ENCODE assay signal across 1 cellular context in genomic region chr2:48221846-48222516, GRCh38.
TF ChIP-seq lines count a peak whose summit lies in the region.

No MANE protein-coding gene starts in this region.

TF ChIP-seq in HepG2, 621 proteins besides CTCF, POLR2A, EP300 and RAD21 (continued from another document and continues in another):
- TF ChIP-seq CERS6 (CRISPR knock-in tag; IDR thresholded peaks at IDR 0.05) (no peak), ZNF609 (CRISPR knock-in tag; IDR thresholded peaks at IDR 0.05; ENCODE audit: borderline replicate concordance) (peak; percentile 100), ZNF383 (CRISPR knock-in tag; IDR thresholded peaks at IDR 0.05; ENCODE audit: borderline replicate concordance) (no peak), PBX3 (CRISPR knock-in tag; IDR thresholded peaks at IDR 0.05; ENCODE audit: borderline replicate concordance) (no peak), ZNF7 (CRISPR knock-in tag; IDR thresholded peaks at IDR 0.05) (peak; percentile 98), MYNN (CRISPR knock-in tag; IDR thresholded peaks at IDR 0.05; ENCODE audit: low read depth) (no peak), ZSCAN9 (CRISPR knock-in tag; IDR thresholded peaks at IDR 0.05; ENCODE audit: borderline replicate concordance) (peak; percentile 99), FOXC1 (CRISPR knock-in tag; IDR thresholded peaks at IDR 0.05; ENCODE audit: borderline replicate concordance) (no peak), ZSCAN22 (CRISPR knock-in tag; IDR thresholded peaks at IDR 0.05) (no peak), HOXA3 (CRISPR knock-in tag; IDR thresholded peaks at IDR 0.05) (peak; percentile 77; the same call in 1 of the 2 replicates), TRIM22 (IDR thresholded peaks at IDR 0.05) (no peak), CCAR2 (optimal IDR thresholded peaks at IDR 0.05; ENCODE audit: low read depth, low read length) (no peak), ZNF891 (CRISPR knock-in tag; IDR thresholded peaks at IDR 0.05) (no peak), CCDC6 (CRISPR knock-in tag; IDR thresholded peaks at IDR 0.05) (peak; percentile 79; the same call in 1 of the 2 replicates), MIXL1 (CRISPR knock-in tag; IDR thresholded peaks at IDR 0.05) (peak; percentile 100), AGO1 (IDR thresholded peaks at IDR 0.05; ENCODE audit: low read depth, low read length, poor library complexity, severe bottlenecking) (no peak), YEATS2 (CRISPR knock-in tag; IDR thresholded peaks at IDR 0.05; ENCODE audit: borderline replicate concordance) (peak; percentile 54; the same call in 1 of the 2 replicates), ZNF567 (CRISPR knock-in tag; IDR thresholded peaks at IDR 0.05; ENCODE audit: borderline replicate concordance) (no peak), ZNF441 (CRISPR knock-in tag; IDR thresholded peaks at IDR 0.05; ENCODE audit: borderline replicate concordance) (no peak), ZNF746 (CRISPR knock-in tag; IDR thresholded peaks at IDR 0.05) (peak; percentile 88; the same call in 1 of the 2 replicates), ZNF251 (CRISPR knock-in tag; IDR thresholded peaks at IDR 0.05) (no peak), ZNF780A (CRISPR knock-in tag; IDR thresholded peaks at IDR 0.05) (peak; percentile 91), SSRP1 (CRISPR knock-in tag; IDR thresholded peaks at IDR 0.05) (peak; percentile 33; the same call in 1 of the 2 replicates), AKNA (CRISPR knock-in tag; IDR thresholded peaks at IDR 0.05; ENCODE audit: borderline replicate concordance) (no peak), ZNF143 (CRISPR knock-in tag; IDR thresholded peaks at IDR 0.05) (no peak), ZFY (CRISPR knock-in tag; IDR thresholded peaks at IDR 0.05) (0 out of 2 replicates have a peak, but pooled peaks have one; percentile 9), ZNF276 (CRISPR knock-in tag; IDR thresholded peaks at IDR 0.05; ENCODE audit: low read depth) (no peak), NFE2L2 (IDR thresholded peaks at IDR 0.05; ENCODE audit: low read length) (no peak), NFYC (CRISPR knock-in tag; IDR thresholded peaks at IDR 0.05) (peak; percentile 63), HHEX (CRISPR knock-in tag; IDR thresholded peaks at IDR 0.05) (peak; percentile 94)
- TF ChIP-seq, protein P1, sequence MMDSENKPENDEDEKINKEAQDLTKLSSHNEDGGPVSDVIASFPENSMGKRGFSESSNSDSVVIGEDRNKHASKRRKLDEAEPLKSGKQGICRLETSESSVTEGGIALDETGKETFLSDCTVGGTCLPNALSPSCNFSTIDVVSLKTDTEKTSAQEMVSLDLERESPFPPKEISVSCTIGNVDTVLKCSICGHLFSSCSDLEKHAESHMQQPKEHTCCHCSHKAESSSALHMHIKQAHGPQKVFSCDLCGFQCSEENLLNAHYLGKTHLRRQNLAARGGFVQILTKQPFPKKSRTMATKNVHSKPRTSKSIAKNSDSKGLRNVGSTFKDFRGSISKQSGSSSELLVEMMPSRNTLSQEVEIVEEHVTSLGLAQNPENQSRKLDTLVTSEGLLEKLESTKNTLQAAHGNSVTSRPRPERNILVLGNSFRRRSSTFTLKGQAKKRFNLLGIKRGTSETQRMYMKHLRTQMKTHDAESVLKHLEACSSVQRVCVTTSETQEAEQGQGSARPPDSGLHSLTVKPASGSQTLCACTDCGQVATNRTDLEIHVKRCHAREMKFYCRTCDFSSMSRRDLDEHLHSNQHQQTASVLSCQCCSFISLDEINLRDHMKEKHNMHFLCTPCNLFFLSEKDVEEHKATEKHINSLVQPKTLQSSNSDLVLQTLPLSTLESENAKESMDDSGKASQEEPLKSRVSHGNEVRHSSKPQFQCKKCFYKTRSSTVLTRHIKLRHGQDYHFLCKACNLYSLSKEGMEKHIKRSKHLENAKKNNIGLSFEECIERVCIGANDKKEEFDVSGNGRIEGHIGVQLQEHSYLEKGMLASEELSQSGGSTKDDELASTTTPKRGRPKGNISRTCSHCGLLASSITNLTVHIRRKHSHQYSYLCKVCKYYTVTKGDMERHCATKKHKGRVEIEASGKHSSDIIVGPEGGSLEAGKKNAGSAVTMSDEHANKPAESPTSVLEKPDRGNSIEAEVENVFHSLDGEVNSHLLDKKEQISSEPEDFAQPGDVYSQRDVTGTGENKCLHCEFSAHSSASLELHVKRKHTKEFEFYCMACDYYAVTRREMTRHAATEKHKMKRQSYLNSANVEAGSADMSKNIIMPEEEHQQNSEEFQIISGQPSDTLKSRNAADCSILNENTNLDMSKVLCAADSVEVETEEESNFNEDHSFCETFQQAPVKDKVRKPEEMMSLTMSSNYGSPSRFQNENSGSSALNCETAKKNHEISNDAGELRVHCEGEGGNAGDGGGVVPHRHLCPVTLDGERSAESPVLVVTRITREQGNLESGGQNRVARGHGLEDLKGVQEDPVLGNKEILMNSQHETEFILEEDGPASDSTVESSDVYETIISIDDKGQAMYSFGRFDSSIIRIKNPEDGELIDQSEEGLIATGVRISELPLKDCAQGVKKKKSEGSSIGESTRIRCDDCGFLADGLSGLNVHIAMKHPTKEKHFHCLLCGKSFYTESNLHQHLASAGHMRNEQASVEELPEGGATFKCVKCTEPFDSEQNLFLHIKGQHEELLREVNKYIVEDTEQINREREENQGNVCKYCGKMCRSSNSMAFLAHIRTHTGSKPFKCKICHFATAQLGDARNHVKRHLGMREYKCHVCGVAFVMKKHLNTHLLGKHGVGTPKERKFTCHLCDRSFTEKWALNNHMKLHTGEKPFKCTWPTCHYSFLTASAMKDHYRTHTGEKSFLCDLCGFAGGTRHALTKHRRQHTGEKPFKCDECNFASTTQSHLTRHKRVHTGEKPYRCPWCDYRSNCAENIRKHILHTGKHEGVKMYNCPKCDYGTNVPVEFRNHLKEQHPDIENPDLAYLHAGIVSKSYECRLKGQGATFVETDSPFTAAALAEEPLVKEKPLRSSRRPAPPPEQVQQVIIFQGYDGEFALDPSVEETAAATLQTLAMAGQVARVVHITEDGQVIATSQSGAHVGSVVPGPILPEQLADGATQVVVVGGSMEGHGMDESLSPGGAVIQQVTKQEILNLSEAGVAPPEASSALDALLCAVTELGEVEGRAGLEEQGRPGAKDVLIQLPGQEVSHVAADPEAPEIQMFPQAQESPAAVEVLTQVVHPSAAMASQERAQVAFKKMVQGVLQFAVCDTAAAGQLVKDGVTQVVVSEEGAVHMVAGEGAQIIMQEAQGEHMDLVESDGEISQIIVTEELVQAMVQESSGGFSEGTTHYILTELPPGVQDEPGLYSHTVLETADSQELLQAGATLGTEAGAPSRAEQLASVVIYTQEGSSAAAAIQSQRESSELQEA (CRISPR knock-in tag; IDR thresholded peaks at IDR 0.05; ENCODE audit: not compliant biosample characterization): no peak
